ENCODE assay signal across 8 cellular contexts in the genomic region with DNA sequence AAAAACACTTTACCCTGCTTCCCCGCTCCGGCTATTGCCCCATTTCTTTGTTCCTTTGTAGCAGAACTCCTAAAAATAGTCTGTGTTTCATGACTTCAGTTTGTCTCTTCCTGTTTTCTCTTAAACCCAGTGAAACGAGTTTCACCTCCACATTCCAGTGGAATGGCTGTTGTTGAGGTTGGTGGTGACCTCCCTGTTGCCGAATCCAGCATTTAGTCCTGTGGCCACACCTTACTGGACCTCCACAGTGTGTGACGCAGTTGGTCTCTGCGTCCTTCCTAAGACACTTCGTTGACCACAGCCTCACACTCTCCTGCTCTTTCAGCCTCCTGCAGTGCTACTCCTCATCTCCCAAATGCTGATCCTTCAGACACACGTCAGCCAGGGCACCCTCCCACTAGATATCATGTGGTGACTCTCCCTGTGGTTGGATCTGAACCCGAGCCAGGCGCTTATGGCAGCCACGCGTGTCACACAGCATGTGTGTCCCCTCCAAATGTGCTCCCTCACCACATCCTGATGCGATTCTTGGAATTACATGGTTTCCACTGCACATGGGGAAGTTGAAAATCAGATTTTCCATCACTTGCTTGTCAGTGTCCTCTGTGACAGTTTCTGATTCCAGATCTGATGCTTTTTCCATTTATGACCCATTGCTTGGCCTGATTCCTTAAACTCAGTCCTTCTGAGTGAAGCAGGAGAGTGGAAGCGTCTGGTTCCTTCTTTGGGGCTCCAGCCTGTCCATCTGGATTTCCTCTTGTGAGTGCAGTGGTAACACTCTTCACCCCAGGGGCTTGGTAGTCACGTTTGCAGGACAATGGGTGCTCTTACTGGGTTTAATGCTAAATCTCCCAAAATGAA.
DNase-seq lines count a peak whose midpoint lies in the region; ATAC-seq, FAIRE-seq and TF ChIP-seq lines count a peak whose summit lies in the region.

No MANE protein-coding gene starts in this region.

- peak overlapping the region; percentile 73 for H3K4me2 ChIP-seq in MM.1S (ENCODE audit: low read depth, low read length)
- H3K4me2 ChIP-seq in GM12878 (ENCODE audit: control insufficient read depth, insufficient read depth): peak overlapping the region; percentile 51

- peak overlapping the region; percentile 94 for H3K27ac ChIP-seq in MM.1S (ENCODE audit: low read length)
- H3K27ac ChIP-seq in GM12878 (ENCODE audit: control insufficient read depth, insufficient read depth): peak overlapping the region; percentile 95
- H3K27ac ChIP-seq in muscle layer of duodenum (ENCODE audit: low read length): peak overlapping the region; percentile 31

- no peak for TF ChIP-seq EP300 in GM12878 (IDR thresholded peaks at IDR 0.05; ENCODE audit: borderline replicate concordance in 1 of 2, control insufficient read depth in 1 of 2, low read depth in 2 of 2, low read length in 2 of 2)

- in situ Hi-C loops in GM12878 (cut with MboI): loop anchor here (10.0 kb wide), 1 partner anchor 880 kb away; a partner anchor contains a TSS

- CTCF ChIA-PET in BJ (lab: Yijun Ruan, JAX) (interaction anchor here (0.7 to 2.5 kb wide), 5 partner anchors 71 to 608 kb away, joined by 3 to 11 read pairs (median 3); a partner anchor contains a TSS), GM12878 (lab: Yijun Ruan, JAX) (interaction anchor here (0.7 kb wide), 1 partner anchor 185 kb away, joined by 4 read pairs; no protein-coding TSS in a partner anchor), T-cell (lab: Charles Lee) (no interaction called here)

- TF ChIP-seq CTCF in BJ (IDR thresholded peaks at IDR 0.05; ENCODE audit: insufficient read depth, low read depth, low read length): no peak
- TF ChIP-seq CTCF in MM.1S (IDR thresholded peaks at IDR 0.05; ENCODE audit: low read length): no peak
- TF ChIP-seq CTCF in GM12878 (IDR thresholded peaks at IDR 0.05 in 2 of 3, conservative IDR thresholded peaks at IDR 0.05 in 1 of 3; ENCODE audit: control insufficient read depth in 2 of 3, extremely low read depth in 1 of 3, insufficient read depth in 1 of 3, low read depth in 3 of 3, low read length in 3 of 3): no peak

- H3K9me3 Mint-ChIP-seq in T-cell: no peaks in the 10 kb centered on the region

- no peak overlapping the region for H3K27ac Mint-ChIP-seq in T-cell

- H3F3A ChIP-seq in MM.1S (ENCODE audit: insufficient read depth, low read length): peaks cover 68% of the 10 kb centered on the region

- TF ChIP-seq POLR2A in GM12878 (IDR thresholded peaks at IDR 0.05; ENCODE audit: low read depth, low read length): no peak

- peaks cover 53 to 70% (median 54%) of the 10 kb centered on the region in 3 donors for H3K4me1 Mint-ChIP-seq in T-cell

- WGBS in GM12878 (ENCODE audit: insufficient coverage, insufficient replicate concordance, low lambda C conversion rate, missing lambda C conversion rate): 54% methylated on average over 15 of the region's 15 CpGs

- peak; percentile 66 for DNase-seq in BJ (ENCODE audit: low read depth)
- no peak for DNase-seq in MM.1S
- DNase-seq in GM12878 (ENCODE audit: low read depth, low spot score): no peak
- no peak for DNase-seq in T-cell
- no peak for DNase-seq in NCI-H2081 (lab: John Stamatoyannopoulos, UW)
- DNase-seq in cortex of kidney (lab: John Stamatoyannopoulos, UW): no peak

- H3K4me3 ChIP-seq in BJ (ENCODE audit: low read depth, low read length) (no peak overlapping the region), MM.1S (ENCODE audit: low read length) (no peak overlapping the region), GM12878 (no peak overlapping the region), muscle layer of duodenum (ENCODE audit: low read depth in 1 of 2, low read length in 2 of 2) (no peak overlapping the region)

- RAD21 ChIA-PET in GM12878 (lab: Charles Lee; ENCODE audit: unreplicated experiment): interaction anchor here (1.0 to 5.8 kb wide), 3 partner anchors 65 to 100 kb away, joined by 3 to 29 read pairs (median 3); no protein-coding TSS in a partner anchor

- H3K9me3 ChIP-seq in MM.1S (replicated peaks; ENCODE audit: insufficient read depth, low read length) (no peaks in the 10 kb centered on the region), GM12878 (replicated peaks; ENCODE audit: control insufficient read depth, insufficient read depth, low read length) (no peaks in the 10 kb centered on the region), muscle layer of duodenum (ENCODE audit: control insufficient read depth in 1 of 2, low read length in 2 of 2) (no peaks in the 10 kb centered on the region)

- H3K79me2 ChIP-seq in MM.1S (ENCODE audit: low read length): no peaks in the 10 kb centered on the region; the same call in 1 of the 2 replicates
- peaks cover 3% of the 10 kb centered on the region for H3K79me2 ChIP-seq in GM12878 (ENCODE audit: control insufficient read depth, insufficient read depth, low read length)

- SMC1A ChIA-PET in GM12878 (lab: Charles Lee; ENCODE audit: uncharacterized antibody, unreplicated experiment): interaction anchor here (0.6 to 3.9 kb wide), 9 partner anchors 12 to 101 kb away, joined by 3 to 47 read pairs (median 3); no protein-coding TSS in a partner anchor

- TSS peak; percentile 85 for BruUV-seq in GM12878 (replicated peaks; lab: Mats Ljungman, UMichigan)

- ATAC-seq in GM12878: no peak
- ATAC-seq in GM18498 (IDR thresholded peaks at IDR 0.05; ENCODE audit: unreplicated experiment): no peak
- no peak for ATAC-seq in T-cell (replicated peaks in 1 of 4)

- H3K27me3 ChIP-seq in BJ (ENCODE audit: control insufficient read depth, insufficient read depth, low read length) (no peaks in the 10 kb centered on the region), MM.1S (replicated peaks; ENCODE audit: insufficient read depth, low read length) (no peaks in the 10 kb centered on the region), GM12878 (replicated peaks in 1 of 2; ENCODE audit: control insufficient read depth in 2 of 2, insufficient read depth in 2 of 2, low read length in 1 of 2) (no peaks in the 10 kb centered on the region), muscle layer of duodenum (ENCODE audit: low read depth, low read length) (no peaks in the 10 kb centered on the region)

- intact Hi-C loops in GM12878 (cut with micrococcal nuclease; ENCODE audit: unreplicated experiment): loop anchor here (5.0 kb wide), 1 partner anchor 98 kb away; a partner anchor contains a TSS

- POLR2A ChIA-PET in BJ (lab: Charles Lee): no interaction called here
- POLR2A ChIA-PET in GM12878 (lab: Charles Lee): interaction anchor here (1.0 to 1.4 kb wide), 2 partner anchors 11 to 19 kb away, joined by 3 read pairs; no protein-coding TSS in a partner anchor
- POLR2A ChIA-PET in T-cell (lab: Charles Lee): no interaction called here

- H3K9ac ChIP-seq in MM.1S (ENCODE audit: low read length): no peak overlapping the region
- H3K9ac ChIP-seq in GM12878 (ENCODE audit: control insufficient read depth, insufficient read depth, low read length): peak overlapping the region; percentile 23; the same call in 1 of the 2 replicates

- peaks cover 3% of the 10 kb centered on the region; the same call in 1 of the 2 replicates for H3K36me3 ChIP-seq in BJ (ENCODE audit: control insufficient read depth, insufficient read depth, low read length)
- no peaks in the 10 kb centered on the region for H3K36me3 ChIP-seq in MM.1S (replicated peaks; ENCODE audit: insufficient read depth, low read length)
- H3K36me3 ChIP-seq in GM12878 (ENCODE audit: control insufficient read depth in 2 of 2, insufficient read depth in 2 of 2, low read length in 1 of 2): no peaks in the 10 kb centered on the region
- H3K36me3 ChIP-seq in muscle layer of duodenum (ENCODE audit: control insufficient read depth in 1 of 2, insufficient read depth in 2 of 2, low read length in 2 of 2): peaks cover 0 to 4% of the 10 kb centered on the region in 2 donors

- H2AFZ ChIP-seq in MM.1S (ENCODE audit: low read length): peak overlapping the region; percentile 35
- H2AFZ ChIP-seq in GM12878 (ENCODE audit: control insufficient read depth, low read depth, low read length): peak overlapping the region; percentile 8

- no peak for TF ChIP-seq RAD21 in GM12878 (IDR thresholded peaks at IDR 0.05; ENCODE audit: insufficient read depth, low read depth, low read length)

- H3K36me3 Mint-ChIP-seq in T-cell: peaks cover 31% of the 10 kb centered on the region

- H3K4me1 ChIP-seq in MM.1S (ENCODE audit: low read length): peaks cover 98% of the 10 kb centered on the region
- H3K4me1 ChIP-seq in GM12878 (ENCODE audit: control insufficient read depth, insufficient read depth, low read length): peaks cover 75% of the 10 kb centered on the region
- peaks cover 10 to 21% of the 10 kb centered on the region in 2 donors for H3K4me1 ChIP-seq in muscle layer of duodenum (ENCODE audit: control insufficient read depth in 1 of 2, insufficient read depth in 2 of 2, low read length in 2 of 2)

- no peaks in the 10 kb centered on the region for H3K27me3 Mint-ChIP-seq in T-cell

- peak overlapping the region in 1 of 3 donors; percentile 38 for H3K4me3 Mint-ChIP-seq in T-cell

- H4K20me1 ChIP-seq in MM.1S (ENCODE audit: insufficient read depth, low read length): no peaks in the 10 kb centered on the region
- no peaks in the 10 kb centered on the region for H4K20me1 ChIP-seq in GM12878 (ENCODE audit: control insufficient read depth, insufficient read depth)

- H3K9me2 ChIP-seq in MM.1S (replicated peaks; ENCODE audit: insufficient read depth, low read length): no peaks in the 10 kb centered on the region

- FAIRE-seq in GM12878 (lab: Jason Lieb, UNC): no peak

TF ChIP-seq in GM12878, 131 proteins besides CTCF, POLR2A, EP300 and RAD21 (continues in another document):
- TF ChIP-seq IRF4 (IDR thresholded peaks at IDR 0.05; ENCODE audit: low read depth, low read length): no peak
- TF ChIP-seq SRF (IDR thresholded peaks at IDR 0.05; ENCODE audit: low read depth in 2 of 2, low read length in 2 of 2): no peak
- TF ChIP-seq IKZF1 (conservative IDR thresholded peaks at IDR 0.05): no peak; the same call in 1 of the 2 replicates
- TF ChIP-seq, protein P1, sequence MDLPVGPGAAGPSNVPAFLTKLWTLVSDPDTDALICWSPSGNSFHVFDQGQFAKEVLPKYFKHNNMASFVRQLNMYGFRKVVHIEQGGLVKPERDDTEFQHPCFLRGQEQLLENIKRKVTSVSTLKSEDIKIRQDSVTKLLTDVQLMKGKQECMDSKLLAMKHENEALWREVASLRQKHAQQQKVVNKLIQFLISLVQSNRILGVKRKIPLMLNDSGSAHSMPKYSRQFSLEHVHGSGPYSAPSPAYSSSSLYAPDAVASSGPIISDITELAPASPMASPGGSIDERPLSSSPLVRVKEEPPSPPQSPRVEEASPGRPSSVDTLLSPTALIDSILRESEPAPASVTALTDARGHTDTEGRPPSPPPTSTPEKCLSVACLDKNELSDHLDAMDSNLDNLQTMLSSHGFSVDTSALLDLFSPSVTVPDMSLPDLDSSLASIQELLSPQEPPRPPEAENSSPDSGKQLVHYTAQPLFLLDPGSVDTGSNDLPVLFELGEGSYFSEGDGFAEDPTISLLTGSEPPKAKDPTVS (IDR thresholded peaks at IDR 0.05; ENCODE audit: low read depth, low read length): no peak

Comparison
In these comparisons a context has a peak if more than half of its experiments do, and no peak if none do; other contexts are left out.
1. H3K27ac ChIP-seq: peak in every context shown above with its lines; median percentile 95 in GM12878; 94 in MM.1S; 31 in muscle layer of duodenum.
2. CTCF ChIA-PET loops: an anchor here in BJ (0.7 to 2.5 kb wide) and GM12878 (0.7 kb wide); none called in T-cell.